16 cellular contexts compared by ENCODE assay signal in genomic region chr2:42813773-42814172, GRCh38. TPM values are rescaled to one million over a fixed set of nuclear protein-coding genes. Genes with fewer than 3 reads are reported as not detected.
"Had no signal": no experiment of that assay in that cellular context is flagged by ENCODE, and none has a peak within 500 bp of the region (broad histone marks: within the 10 kb centered on the region; RNA-seq: fewer than 3 reads in every experiment).

No MANE protein-coding gene starts in this region.

- H3K27ac ChIP-seq: gastroesophageal sphincter, left ventricle myocardium inferior, sigmoid colon, WERI-Rb-1 had no signal

- H3K27me3 ChIP-seq: gastroesophageal sphincter, sigmoid colon had no signal

- H3K9me3 ChIP-seq: gastroesophageal sphincter, left ventricle myocardium inferior, sigmoid colon had no signal

- DNase-seq: activated CD4-positive, alpha-beta T cell treated with anti-CD3 and anti-CD28 coated beads, Interleukin-2, amount 10 ng/mL, durations not matched to agents 24 days and 14 days; cerebellar nuclear complex; kidney; left ventricle myocardium inferior; nephron progenitor cell; sigmoid colon; stimulated activated CD4-positive, alpha-beta T cell treated with anti-CD3 and anti-CD28 coated beads, Interleukin-12 subunit alpha, Interleukin-12 subunit beta, amount 100 ng/mL, for 4 hours; stimulated activated naive CD4-positive, alpha-beta T cell; substantia nigra; T1000 had no signal

- H3K36me3 ChIP-seq: gastroesophageal sphincter, left ventricle myocardium inferior, sigmoid colon, WERI-Rb-1 had no signal

- ATAC-seq: activated T-helper 17 cell treated with anti-CD3 and anti-CD28 coated beads, Interleukin-2, amount 50 U/mL, for 72 hours; gastroesophageal sphincter had no signal

- H3K4me3 ChIP-seq: gastroesophageal sphincter, left ventricle myocardium inferior, sigmoid colon had no signal

RNA-seq across cellular contexts. Expression of gene OXER1, which starts 49.8 kb away (rescaled TPM):
- total RNA-seq: epithelial cell of proximal tubule, osteocyte, pulmonary artery endothelial cell had no signal
